20 cellular contexts compared by ENCODE assay signal in the genomic region with DNA sequence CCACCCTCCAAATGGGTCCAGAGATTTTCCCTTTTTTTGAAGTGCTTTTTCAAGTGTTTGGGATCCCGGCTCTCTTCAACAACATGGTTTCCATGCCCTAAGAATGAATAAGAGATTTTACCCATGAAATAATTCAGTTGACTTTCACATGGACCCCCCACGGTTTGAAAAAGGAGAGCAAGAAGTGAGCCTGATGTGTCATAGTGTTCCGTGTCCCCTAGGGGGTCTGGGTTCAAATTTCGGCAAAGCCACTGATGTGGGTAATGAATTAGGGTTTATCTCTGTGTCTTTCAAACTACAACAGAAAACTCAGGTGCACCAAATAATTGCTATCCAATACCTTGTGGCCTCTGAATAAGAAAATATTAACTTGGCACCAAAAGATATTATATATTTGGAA. TPM values are rescaled to one million over a fixed set of nuclear protein-coding genes. Genes with fewer than 3 reads are reported as not detected.
A peak's percentile ranks its signal among the peaks of the same experiment; 100 is the strongest.
DNase-seq lines count a peak whose midpoint lies in the region; TF ChIP-seq lines count a peak whose summit lies in the region.
"Had no signal": no experiment of that assay in that cellular context is flagged by ENCODE, and none has a peak within 500 bp of the region (broad histone marks: within the 10 kb centered on the region; RNA-seq: fewer than 3 reads in every experiment).

No MANE protein-coding gene starts in this region.

- H3K9me3 ChIP-seq in HUES6 (ENCODE audit: control insufficient read depth, insufficient read depth, low read depth, low read length) (no peaks in the 10 kb centered on the region), ectodermal cell (ENCODE audit: control insufficient read depth, low read length) (no peaks in the 10 kb centered on the region), subcutaneous abdominal adipose tissue (ENCODE audit: control insufficient read depth in 5 of 5, low read length in 5 of 5) (no peaks in the 10 kb centered on the region), tibial nerve (no peaks in the 10 kb centered on the region)
- H3K9me3 ChIP-seq: thoracic aorta had no signal

- TF ChIP-seq CTCF in nephron (IDR thresholded peaks at IDR 0.05; ENCODE audit: unreplicated experiment in 3 of 3) (no peak), tibial nerve (IDR thresholded peaks at IDR 0.05) (no peak)

- DNase-seq in activated CD8-positive, alpha-beta memory T cell treated with anti-CD3 and anti-CD28 coated beads for 24 hours, result no peak
- no peak for DNase-seq in tibial nerve (ENCODE audit: low spot score in 2 of 2)
- DNase-seq in CD1c-positive myeloid dendritic cell (ENCODE audit: extremely low spot score), result no peak
- no peak for DNase-seq in hippocampal formation (lab: John Stamatoyannopoulos, UW)
- DNase-seq: activated CD4-positive, alpha-beta T cell treated with anti-CD3 and anti-CD28 coated beads, Interleukin-2, amount 50 U/mL, for 1 hour; activated T-cell treated with anti-CD3 and anti-CD28 coated beads, Interleukin-2, amount 50 U/mL, for 72 hours; NCI-H1694; small intestine; stimulated activated CD4-positive, alpha-beta T cell treated with anti-CD3 and anti-CD28 coated beads, Interleukin-4, amount 100 ng/mL, for 4 hours; stimulated activated CD8-positive, alpha-beta memory T cell treated with anti-CD3 and anti-CD28 coated beads, Interleukin-4, amount 100 ng/mL, for 48 hours had no signal

- TF ChIP-seq EP300 in tibial nerve (IDR thresholded peaks at IDR 0.05), result no peak

- no peak for TF ChIP-seq POLR2A in tibial nerve (IDR thresholded peaks at IDR 0.05)

- no peak overlapping the region for H3K27ac ChIP-seq in HUES6 (ENCODE audit: low read depth, low read length)
- no peak overlapping the region for H3K27ac ChIP-seq in ectodermal cell (ENCODE audit: insufficient read depth, low read depth, low read length, poor library complexity, severe bottlenecking)
- no peak overlapping the region for H3K27ac ChIP-seq in subcutaneous abdominal adipose tissue (ENCODE audit: low read depth, low read length)
- peak overlapping the region in 1 of 4 donors; percentile 90 for H3K27ac ChIP-seq in tibial nerve
- H3K27ac ChIP-seq: BLaER1, parathyroid adenoma, thoracic aorta had no signal

- H3K4me1 ChIP-seq in HUES6 (ENCODE audit: control insufficient read depth, insufficient read depth, low read length) (peaks cover 20% of the 10 kb centered on the region), ectodermal cell (ENCODE audit: control insufficient read depth, insufficient read depth, low read length) (peaks cover 48% of the 10 kb centered on the region), subcutaneous abdominal adipose tissue (ENCODE audit: control insufficient read depth in 5 of 5, insufficient read depth in 5 of 5, low read length in 5 of 5) (peaks cover 0 to 24% (median 19%) of the 10 kb centered on the region in 5 donors), tibial nerve (peaks cover 0 to 24% (median 3%) of the 10 kb centered on the region in 4 donors)
- H3K4me1 ChIP-seq: BLaER1, parathyroid adenoma had no signal

- H3K27me3 Mint-ChIP-seq in nephron (ENCODE audit: low read depth), result peaks cover 3% of the 10 kb centered on the region

- no peaks in the 10 kb centered on the region for H3K9me3 Mint-ChIP-seq in nephron
- H3K9me3 Mint-ChIP-seq: activated T-cell treated with anti-CD3 and anti-CD28 coated beads, Interleukin-2, amount 50 U/mL, for 72 hours had no signal

- H3K27me3 ChIP-seq in HUES6 (ENCODE audit: control insufficient read depth, insufficient read depth, low read length), result peaks cover 36% of the 10 kb centered on the region
- H3K27me3 ChIP-seq in ectodermal cell (ENCODE audit: control insufficient read depth, insufficient read depth, low read length, poor library complexity, severe bottlenecking), result no peaks in the 10 kb centered on the region
- H3K27me3 ChIP-seq in subcutaneous abdominal adipose tissue (ENCODE audit: control insufficient read depth in 5 of 5, insufficient read depth in 4 of 5, low read length in 5 of 5), result peaks cover 0 to 14% (median 10%) of the 10 kb centered on the region in 5 donors
- no peaks in the 10 kb centered on the region for H3K27me3 ChIP-seq in tibial nerve

- 33 to 49% methylated on average over 4 of the region's 4 CpGs for WGBS in ectodermal cell, 2 experiments
- 77 to 79% methylated on average over 4 of the region's 4 CpGs for WGBS in tibial nerve, 2 donors

- H3K9ac ChIP-seq in HUES6 (ENCODE audit: low read length) (no peak overlapping the region), subcutaneous abdominal adipose tissue (ENCODE audit: low read length in 5 of 5) (no peak overlapping the region)
- H3K9ac ChIP-seq: BLaER1, parathyroid adenoma had no signal

- H3K4me3 ChIP-seq in HUES6 (ENCODE audit: low read depth, low read length) (peak overlapping the region; percentile 96; the same call in 1 of the 2 replicates), ectodermal cell (ENCODE audit: insufficient read depth, low read depth, low read length) (peak overlapping the region; percentile 98), subcutaneous abdominal adipose tissue (ENCODE audit: low read depth in 1 of 5, low read length in 5 of 5) (peak overlapping the region in 4 of 5 donors; percentile 13 to 82 (median 50)), tibial nerve (no peak overlapping the region)
- H3K4me3 ChIP-seq: BLaER1 had no signal

- no peaks in the 10 kb centered on the region for H3K36me3 ChIP-seq in HUES6 (ENCODE audit: control insufficient read depth, insufficient read depth, low read length)
- peaks cover 35% of the 10 kb centered on the region for H3K36me3 ChIP-seq in ectodermal cell (ENCODE audit: control insufficient read depth, insufficient read depth, low read length)
- H3K36me3 ChIP-seq in subcutaneous abdominal adipose tissue (ENCODE audit: control insufficient read depth in 5 of 5, insufficient read depth in 5 of 5, low read length in 5 of 5), result peaks cover 0 to 7% (median 3%) of the 10 kb centered on the region in 5 donors
- peaks cover 0 to 18% (median 0%) of the 10 kb centered on the region in 3 donors for H3K36me3 ChIP-seq in tibial nerve
- H3K36me3 ChIP-seq: BLaER1, thoracic aorta had no signal

- H3K4me1 Mint-ChIP-seq in nephron, result peaks cover 70% of the 10 kb centered on the region

- H3K27ac Mint-ChIP-seq in nephron, result peak overlapping the region; percentile 95 to 99 (median 97)
- H3K27ac Mint-ChIP-seq: activated naive CD8-positive, alpha-beta T cell; activated T-cell treated with anti-CD3 and anti-CD28 coated beads, Interleukin-2, amount 50 U/mL, for 72 hours had no signal

- H3K4me3 Mint-ChIP-seq in nephron, result peak overlapping the region; percentile 94 to 95 (median 95)
- H3K4me3 Mint-ChIP-seq: activated naive CD8-positive, alpha-beta T cell; activated T-cell treated with anti-CD3 and anti-CD28 coated beads, Interleukin-2, amount 50 U/mL, for 72 hours had no signal

- H3K36me3 Mint-ChIP-seq in nephron (ENCODE audit: low read depth), result peaks cover 46% of the 10 kb centered on the region

RNA-seq across cellular contexts. Expression of a gene that starts 2.9 kb away (rescaled TPM):
- polyA plus RNA-seq in ectodermal cell (2013, experiment 1 of 4), result 278 TPM
- 240 TPM for polyA plus RNA-seq in ectodermal cell (2013, experiment 2 of 4)
- polyA plus RNA-seq in ectodermal cell (2013, experiment 3 of 4), result 186 TPM
- polyA plus RNA-seq in ectodermal cell (2013, experiment 4 of 4), result 200 TPM
- total RNA-seq in tibial nerve, result 10 to 100 TPM; 27.6 to 63.2 (median 48.1) TPM
- total RNA-seq: dermis microvascular lymphatic vessel endothelial cell, mononuclear cell had no signal

Comparison
In these comparisons a context has a peak if more than half of its experiments do, and no peak if none do; other contexts are left out.
1. H3K4me3 ChIP-seq: peak in HUES6 (single experiment), ectodermal cell (single experiment) and subcutaneous abdominal adipose tissue (4 of 5); none in tibial nerve (0 of 4).